ENCODE assay signal across 8 cellular contexts in genomic region chr11:16986434-16987204, GRCh38. TPM values are rescaled to one million over a fixed set of nuclear protein-coding genes. Genes with fewer than 3 reads are reported as not detected.
DNase-seq lines count a peak whose midpoint lies in the region; ATAC-seq, FAIRE-seq and TF ChIP-seq lines count a peak whose summit lies in the region.

No MANE protein-coding gene starts in this region.

- no TSS peak for BruUV-seq in MCF 10A (replicated peaks; lab: Mats Ljungman, UMichigan)

- CTCF ChIA-PET in MCF 10A (lab: Yijun Ruan, JAX): no interaction called here
- CTCF ChIA-PET in T-cell (lab: Charles Lee): no interaction called here

- no peak for FAIRE-seq in D721Med (lab: Jason Lieb, UNC)

- no peaks in the 10 kb centered on the region for H3K4me1 Mint-ChIP-seq in MCF 10A (ENCODE audit: insufficient read depth, unreplicated experiment)
- peaks cover 26 to 27% (median 27%) of the 10 kb centered on the region in 3 donors for H3K4me1 Mint-ChIP-seq in T-cell
- peaks cover 30% of the 10 kb centered on the region for H3K4me1 Mint-ChIP-seq in central memory CD8-positive, alpha-beta T cell

- in situ Hi-C loops in T47D (cut with HindIII; ENCODE audit: low pct_unique_long_range_greater_than_20kb, low sequenced_read_pairs): no loop called here

- ATAC-seq in HG03025 (IDR thresholded peaks at IDR 0.05; ENCODE audit: low FRiP score, unreplicated experiment) (peak; percentile 95), T-cell (replicated peaks in 1 of 4) (peak; percentile 72 to 93 (median 78))
- ATAC-seq in central memory CD8-positive, alpha-beta T cell (replicated peaks; ENCODE audit: extremely low read depth, poor library complexity, severe bottlenecking): peak; percentile 94

- H3K27ac Mint-ChIP-seq in MCF 10A (ENCODE audit: low read depth, unreplicated experiment): no peak overlapping the region
- peak overlapping the region; percentile 91 to 92 for H3K27ac Mint-ChIP-seq in T-cell
- H3K27ac Mint-ChIP-seq in central memory CD8-positive, alpha-beta T cell (ENCODE audit: low read depth): peak overlapping the region; percentile 82

- H3K4me3 Mint-ChIP-seq in MCF 10A (ENCODE audit: unreplicated experiment) (no peak overlapping the region), T-cell (peak overlapping the region; percentile 23 to 57 (median 47))
- peak overlapping the region; percentile 54 for H3K4me3 Mint-ChIP-seq in central memory CD8-positive, alpha-beta T cell

- TF ChIP-seq CTCF in MCF 10A (IDR thresholded peaks at IDR 0.05; ENCODE audit: unreplicated experiment): no peak
- TF ChIP-seq CTCF in D721Med (IDR thresholded peaks at IDR 0.05; ENCODE audit: insufficient read depth, missing control alignments): no peak

- intact Hi-C loops in MCF 10A (cut with micrococcal nuclease): no loop called here

- DNase-seq in T47D (ENCODE audit: low read depth in 1 of 2, low spot score in 1 of 2) (peak; percentile 23 to 80), MCF 10A (ENCODE audit: unreplicated experiment) (no peak), T-cell (peak in 32 of 34 experiments; percentile 2 to 45 (median 27)), D721Med (ENCODE audit: insufficient read length, low spot score) (no peak), middle frontal gyrus (ENCODE audit: extremely low spot score, low spot score) (no peak)
- peak; percentile 20 to 37 for DNase-seq in central memory CD8-positive, alpha-beta T cell (ENCODE audit: low spot score in 2 of 2)
- DNase-seq in stimulated activated CD4-positive, alpha-beta T cell treated with anti-CD3 and anti-CD28 coated beads, Interleukin-15, amount 100 ng/mL, for 48 hours (ENCODE audit: low read depth in 2 of 2): peak; percentile 31 to 43

- H3K27me3 Mint-ChIP-seq in MCF 10A (ENCODE audit: insufficient read depth, unreplicated experiment) (no peaks in the 10 kb centered on the region), T-cell (no peaks in the 10 kb centered on the region)
- no peaks in the 10 kb centered on the region for H3K27me3 Mint-ChIP-seq in central memory CD8-positive, alpha-beta T cell

- H3K36me3 Mint-ChIP-seq in MCF 10A (ENCODE audit: insufficient read depth, unreplicated experiment) (no peaks in the 10 kb centered on the region), T-cell (no peaks in the 10 kb centered on the region)
- peaks cover 9% of the 10 kb centered on the region for H3K36me3 Mint-ChIP-seq in central memory CD8-positive, alpha-beta T cell (ENCODE audit: insufficient read depth)

- H3K9me3 Mint-ChIP-seq in MCF 10A (ENCODE audit: unreplicated experiment) (no peaks in the 10 kb centered on the region), T-cell (no peaks in the 10 kb centered on the region)
- no peaks in the 10 kb centered on the region for H3K9me3 Mint-ChIP-seq in central memory CD8-positive, alpha-beta T cell

- POLR2A ChIA-PET in MCF 10A (lab: Yijun Ruan, JAX) (no interaction called here), T-cell (lab: Charles Lee) (no interaction called here)

RNA-seq across cellular contexts. Expression of gene PLEKHA7, which starts 27.6 kb away (rescaled TPM):
- total RNA-seq in MCF 10A (2022) (1.7 and 2.8 TPM in 2 replicates), T-cell (1 to 10 TPM; 4.8 to 8.8 (median 5.8) TPM)

Comparison
In these comparisons a context has a peak if more than half of its experiments do, and no peak if none do; other contexts are left out.
1. DNase-seq: peak in T47D (2 of 2), T-cell (32 of 34), central memory CD8-positive, alpha-beta T cell (2 of 2) and stimulated activated CD4-positive, alpha-beta T cell treated with anti-CD3 and anti-CD28 coated beads, Interleukin-15, amount 100 ng/mL, for 48 hours (2 of 2); none in MCF 10A (single experiment), D721Med (single experiment) and middle frontal gyrus (single experiment).
2. Peak in every context shown above with its lines, with median percentiles within 50 percentile points of each other: ATAC-seq.